In the genomic region with DNA sequence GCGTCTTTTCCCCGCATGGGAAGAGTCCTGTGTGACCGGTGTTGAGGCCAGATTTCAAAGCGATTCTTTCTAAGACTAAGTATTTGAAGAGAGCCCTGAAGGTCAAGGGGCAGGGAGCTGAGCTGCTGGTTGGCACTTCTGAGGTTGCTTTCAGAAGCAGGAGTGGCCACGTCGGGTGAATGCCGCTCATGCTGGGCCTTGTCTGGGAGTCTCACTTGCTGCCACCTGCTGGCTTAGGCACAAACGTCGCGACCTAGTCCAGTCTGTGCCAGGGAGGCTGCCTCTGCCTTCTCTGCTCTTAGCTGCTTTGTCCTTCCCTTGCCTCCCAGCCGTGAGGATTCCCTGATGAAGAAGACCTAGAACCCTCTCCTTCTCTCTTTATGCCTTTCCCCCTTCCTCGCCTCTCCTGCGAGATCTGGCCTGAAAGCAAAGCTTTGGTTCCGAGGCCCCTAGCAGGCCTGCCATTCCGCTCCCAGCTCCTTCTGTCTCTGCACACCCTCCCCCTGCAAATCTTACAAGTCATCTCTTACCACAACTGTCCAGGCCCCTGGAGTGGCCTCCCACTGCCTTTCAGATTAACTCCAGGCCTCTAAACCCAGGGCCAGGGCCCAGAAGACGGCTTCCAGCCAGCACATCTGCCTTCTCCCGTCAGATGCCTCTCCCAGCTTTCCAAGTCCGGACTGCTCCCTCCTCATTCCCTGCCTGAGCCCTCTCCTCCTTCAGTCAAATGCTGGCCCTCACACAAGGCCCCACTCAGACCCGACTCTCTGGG, we compare ENCODE assay signal across 8 cellular contexts. TPM values are rescaled to one million over a fixed set of nuclear protein-coding genes. Genes with fewer than 3 reads are reported as not detected.
DNase-seq lines count a peak whose midpoint lies in the region; ATAC-seq and TF ChIP-seq lines count a peak whose summit lies in the region.

No MANE protein-coding gene starts in this region.

- no peaks in the 10 kb centered on the region for H3K9me3 ChIP-seq in CD4-positive, alpha-beta T cell (ENCODE audit: control insufficient read depth, low read length)
- H3K9me3 ChIP-seq in HEK293 (ENCODE audit: control insufficient read depth, insufficient read depth, low read depth, low read length) (no peaks in the 10 kb centered on the region), testis (no peaks in the 10 kb centered on the region)

- H2BK15ac ChIP-seq in mesendoderm (replicated peaks; ENCODE audit: low read depth) = no peak overlapping the region

- H3K27ac ChIP-seq in CD4-positive, alpha-beta T cell (ENCODE audit: low read depth, low read length) = no peak overlapping the region
- H3K27ac ChIP-seq in HEK293 (ENCODE audit: extremely low read depth, low read depth, low read length) = no peak overlapping the region
- H3K27ac ChIP-seq in mesendoderm (ENCODE audit: low read depth, low read length) = no peak overlapping the region
- no peak overlapping the region for H3K27ac ChIP-seq in testis

- H3K79me2 ChIP-seq in mesendoderm (ENCODE audit: control insufficient read depth, insufficient read depth, low read length) = no peaks in the 10 kb centered on the region

- no peak overlapping the region for H3K4ac ChIP-seq in mesendoderm (ENCODE audit: low read depth, low read length)

- H3K56ac ChIP-seq in mesendoderm (ENCODE audit: low read length) = no peak overlapping the region

- H3K9me3 Mint-ChIP-seq in CD4-positive, alpha-beta T cell = no peaks in the 10 kb centered on the region

- no peak overlapping the region for H3K4me2 ChIP-seq in mesendoderm (ENCODE audit: low read length)

- H3K9ac ChIP-seq in mesendoderm (ENCODE audit: low read length) = no peak overlapping the region

- H3K4me3 Mint-ChIP-seq in CD4-positive, alpha-beta T cell = no peak overlapping the region

- no peak overlapping the region for H3K23ac ChIP-seq in mesendoderm (ENCODE audit: low read length)

- peak; percentile 20 for TF ChIP-seq CTCF in CD4-positive, alpha-beta T cell (IDR thresholded peaks at IDR 0.05)
- TF ChIP-seq CTCF in HEK293 (tag by site-specific recombination; IDR thresholded peaks at IDR 0.05) (peak; percentile 78), testis (IDR thresholded peaks at IDR 0.05) (peak in 2 of 3 experiments; percentile 13 to 34)

- H4K8ac ChIP-seq in mesendoderm (ENCODE audit: low read depth, low read length) = no peak overlapping the region

- peaks cover 6 to 38% of the 10 kb centered on the region in 2 experiments; a peak in 2 of 3 replicates for H3K36me3 ChIP-seq in HEK293 (ENCODE audit: control insufficient read depth in 2 of 2, insufficient read depth in 1 of 2, low read length in 2 of 2)
- peaks cover 1% of the 10 kb centered on the region for H3K36me3 ChIP-seq in mesendoderm (ENCODE audit: control insufficient read depth, insufficient read depth, low read length)
- no peaks in the 10 kb centered on the region for H3K36me3 ChIP-seq in testis (ENCODE audit: low read depth, missing control alignments)

- no peak overlapping the region for H2BK5ac ChIP-seq in mesendoderm (ENCODE audit: low read length)

- H3K4me1 ChIP-seq in HEK293 (ENCODE audit: control insufficient read depth, insufficient read depth, low read length) (no peaks in the 10 kb centered on the region), mesendoderm (ENCODE audit: control insufficient read depth, low read depth, low read length) (no peaks in the 10 kb centered on the region), testis (peaks cover 6% of the 10 kb centered on the region)

- CTCF ChIA-PET in CD4-positive, alpha-beta T cell (lab: Charles Lee) = interaction anchor here (2.5 kb wide), 1 partner anchor 599 kb away, joined by 7 read pairs; no protein-coding TSS in a partner anchor
- CTCF ChIA-PET in HEK293 (lab: Yijun Ruan, JAX) = interaction anchor here (0.7 to 3.2 kb wide), 16 partner anchors 9 to 834 kb away, joined by 3 to 30 read pairs (median 4); a partner anchor contains a TSS

- no peak overlapping the region for H2BK120ac ChIP-seq in mesendoderm (ENCODE audit: low read depth, low read length)

- no peak overlapping the region for H3K27ac Mint-ChIP-seq in CD4-positive, alpha-beta T cell

- no peak overlapping the region for H2AK5ac ChIP-seq in mesendoderm (ENCODE audit: low read length)

- no peaks in the 10 kb centered on the region for H3K27me3 ChIP-seq in CD4-positive, alpha-beta T cell (ENCODE audit: control insufficient read depth, insufficient read depth, low read length)
- H3K27me3 ChIP-seq in mesendoderm (ENCODE audit: insufficient read depth, low read length, poor library complexity) = no peaks in the 10 kb centered on the region
- H3K27me3 ChIP-seq in testis = no peaks in the 10 kb centered on the region

- WGBS in mesendoderm (ENCODE audit: extremely low coverage, insufficient coverage, low lambda C conversion rate) = no CpG with 5 or more reads among the region's 19 CpGs
- 71 to 85% methylated on average over 15 to 19 of the region's 19 CpGs for WGBS in testis, 2 donors

- ATAC-seq in CD4-positive, alpha-beta T cell (ENCODE audit: poor library complexity) = peak; percentile 68
- no peak for ATAC-seq in GM21619 (IDR thresholded peaks at IDR 0.05; ENCODE audit: unreplicated experiment)
- no peak for ATAC-seq in HG02938 (IDR thresholded peaks at IDR 0.05; ENCODE audit: unreplicated experiment)

- peak in 6 of 10 experiments; percentile 23 to 40 (median 30) for DNase-seq in CD4-positive, alpha-beta T cell
- DNase-seq in T1000 (lab: John Stamatoyannopoulos, UW) (peak; percentile 23), dermis blood vessel endothelial cell (peak; percentile 83), mesendoderm (peak; percentile 71), testis (peak; percentile 87)

- no peak overlapping the region for H4K5ac ChIP-seq in mesendoderm (ENCODE audit: low read length)

- H3K4me3 ChIP-seq in HEK293 (ENCODE audit: low read depth, low read length) = no peak overlapping the region
- no peak overlapping the region for H3K4me3 ChIP-seq in mesendoderm (ENCODE audit: low read length)
- no peak overlapping the region for H3K4me3 ChIP-seq in testis

- peaks cover 4% of the 10 kb centered on the region for H3K36me3 Mint-ChIP-seq in CD4-positive, alpha-beta T cell (ENCODE audit: low read depth)

- TF ChIP-seq POLR2A in testis (IDR thresholded peaks at IDR 0.05) = no peak

- H3K79me1 ChIP-seq in mesendoderm (ENCODE audit: low read length) = no peaks in the 10 kb centered on the region

- H3K4me1 Mint-ChIP-seq in CD4-positive, alpha-beta T cell (ENCODE audit: low read depth) = no peaks in the 10 kb centered on the region

- POLR2A ChIA-PET in CD4-positive, alpha-beta T cell (lab: Charles Lee) = no interaction called here
- POLR2A ChIA-PET in HEK293 (lab: Yijun Ruan, JAX) = interaction anchor here (0.8 to 5.8 kb wide), 2 partner anchors 12 to 20 kb away, joined by 3 to 33 read pairs; a partner anchor contains a TSS

- no peaks in the 10 kb centered on the region for H3K27me3 Mint-ChIP-seq in CD4-positive, alpha-beta T cell

- intact Hi-C loops in CD4-positive, alpha-beta T cell (cut with DNase I, micrococcal nuclease) = loop anchor here in 1 of 2 experiments (10.0 kb wide), 1 partner anchor 823 kb away; no protein-coding TSS in a partner anchor
- intact Hi-C loops in testis (cut with DNase I; ENCODE audit: low total_unique reads) = no loop called here

- H3K18ac ChIP-seq in mesendoderm (ENCODE audit: low read length) = no peak overlapping the region

TF ChIP-seq in HEK293, 187 proteins besides CTCF, POLR2A, EP300 and RAD21:
- TF ChIP-seq ZNF549 (tag by site-specific recombination; IDR thresholded peaks at IDR 0.05) = no peak
- peak; percentile 16; the same call in 1 of the 2 replicates for TF ChIP-seq ZNF654 (tag by site-specific recombination; IDR thresholded peaks at IDR 0.05; ENCODE audit: low read depth)
- TF ChIP-seq ZNF423 (tag by site-specific recombination; IDR thresholded peaks at IDR 0.05) = no peak
- peak; percentile 63; the same call in 1 of the 2 replicates for TF ChIP-seq ZNF341 (tag by site-specific recombination; IDR thresholded peaks at IDR 0.05; ENCODE audit: low read depth)

RNA-seq across cellular contexts. Expression of a gene that starts 11.4 kb away (rescaled TPM):
- total RNA-seq in CD4-positive, alpha-beta T cell = 1 to 10 TPM; 3.3 to 4.9 TPM
- total RNA-seq in dermis blood vessel endothelial cell = 28.2 and 37.8 TPM in 2 replicates
- polyA plus RNA-seq in mesendoderm (2013, experiment 1 of 2) = 15.3 TPM
- 16.5 TPM for polyA plus RNA-seq in mesendoderm (2013, experiment 2 of 2)
- total RNA-seq in testis = 10 to 100 TPM; 43.8 to 57.3 TPM
- polyA plus RNA-seq in testis (ENCODE audit: insufficient read depth, low read depth, low replicate concordance) = 50.4 TPM

RNA-seq across cellular contexts. Expression of a gene that starts 11.9 kb away (rescaled TPM):
- total RNA-seq in CD4-positive, alpha-beta T cell = 1 to 10 TPM; 3.4 TPM
- 21.8 and 29.0 TPM in 2 replicates for total RNA-seq in dermis blood vessel endothelial cell
- 18.6 TPM for polyA plus RNA-seq in mesendoderm (2013, experiment 1 of 2)
- 18.9 TPM for polyA plus RNA-seq in mesendoderm (2013, experiment 2 of 2)
- total RNA-seq in testis = 10 to 100 TPM; 23.6 to 33.8 TPM
- 9.0 TPM for polyA plus RNA-seq in testis (ENCODE audit: insufficient read depth, low read depth, low replicate concordance)

RNA-seq across cellular contexts. Expression of a gene that starts 20.4 kb away (rescaled TPM):
- 1 to 10 TPM; 6.0 to 6.6 TPM for total RNA-seq in CD4-positive, alpha-beta T cell
- total RNA-seq in dermis blood vessel endothelial cell (224 and 238 TPM in 2 replicates), testis (100 to 1,000 TPM; 150 to 212 TPM)
- 59.8 TPM for polyA plus RNA-seq in mesendoderm (2013, experiment 1 of 2)
- 59.8 TPM for polyA plus RNA-seq in mesendoderm (2013, experiment 2 of 2)
- polyA plus RNA-seq in testis (ENCODE audit: insufficient read depth, low read depth, low replicate concordance) = 93.6 TPM

RNA-seq across cellular contexts. Expression of a gene that starts 20.7 kb away (rescaled TPM):
- 10 to 100 TPM; 28.8 to 29.6 TPM for total RNA-seq in CD4-positive, alpha-beta T cell
- total RNA-seq in dermis blood vessel endothelial cell = 11.4 and 14.6 TPM in 2 replicates
- polyA plus RNA-seq in mesendoderm (2013, experiment 1 of 2) = 182 TPM
- 181 TPM for polyA plus RNA-seq in mesendoderm (2013, experiment 2 of 2)
- 10 to 100 TPM; 39.0 to 46.5 TPM for total RNA-seq in testis
- 74.1 TPM for polyA plus RNA-seq in testis (ENCODE audit: insufficient read depth, low read depth, low replicate concordance)

RNA-seq across cellular contexts. Expression of a gene that starts 38.7 kb away (rescaled TPM):
- total RNA-seq in CD4-positive, alpha-beta T cell = 1 to 10 TPM; 2.3 to 2.8 TPM
- total RNA-seq in dermis blood vessel endothelial cell = 0.84 and 1.5 TPM in 2 replicates
- 0.81 TPM for polyA plus RNA-seq in mesendoderm (2013, experiment 1 of 2)
- 0.76 TPM for polyA plus RNA-seq in mesendoderm (2013, experiment 2 of 2)
- total RNA-seq in testis = 10 to 100 TPM; 11.4 to 11.5 TPM
- polyA plus RNA-seq in testis (ENCODE audit: insufficient read depth, low read depth, low replicate concordance) = 5.1 TPM

Comparison
In these comparisons a context has a peak if more than half of its experiments do, and no peak if none do; other contexts are left out.
1. DNase-seq: peak in every context shown above with its lines; median percentile 87 in testis; 83 in dermis blood vessel endothelial cell; 71 in mesendoderm; 30 in CD4-positive, alpha-beta T cell; 23 in T1000.
2. CTCF ChIP-seq: peak in every context shown above with its lines; median percentile 78 in HEK293; 24 in testis; 20 in CD4-positive, alpha-beta T cell.
3. RNA of a gene that starts 20.4 kb away (total RNA-seq): 224 to 238 TPM in dermis blood vessel endothelial cell and 150 to 212 TPM in testis; 6.0 to 6.6 TPM in CD4-positive, alpha-beta T cell; every median in the first group is over 10 times any median in the second.